Comparison of ENCODE assay signal across 26 cellular contexts in genomic region chr2:33729353-33729752, GRCh38.
"Had no signal": no experiment of that assay in that cellular context is flagged by ENCODE, and none has a peak within 500 bp of the region (broad histone marks: within the 10 kb centered on the region; RNA-seq: fewer than 3 reads in every experiment).

No MANE protein-coding gene starts in this region.

- H3K27ac ChIP-seq: adrenal gland, body of pancreas, breast epithelium, SJCRH30, SK-N-MC had no signal

- H3K4me3 ChIP-seq: adrenal gland, body of pancreas, breast epithelium, SJCRH30, SK-N-MC had no signal

- H3K4me1 Mint-ChIP-seq: activated CD4-positive, alpha-beta T cell treated with anti-CD3 and anti-CD28 coated beads, Interleukin-2, amount 10 ng/mL, durations not matched to agents 24 days and 14 days had no signal

- H3K4me3 Mint-ChIP-seq: activated CD4-positive, alpha-beta T cell treated with anti-CD3 and anti-CD28 coated beads, Interleukin-2, amount 10 ng/mL, durations not matched to agents 24 days and 14 days; activated CD8-positive, alpha-beta T cell treated with anti-CD3 and anti-CD28 coated beads for 36 hours; activated naive CD4-positive, alpha-beta T cell treated with anti-CD3 and anti-CD28 coated beads for 36 hours; activated T-cell treated with anti-CD3 and anti-CD28 coated beads, Interleukin-2, amount 50 U/mL, for 72 hours had no signal

- DNase-seq: activated CD4-positive, alpha-beta T cell treated with anti-CD3 and anti-CD28 coated beads, Interleukin-2, amount 10 ng/mL, durations not matched to agents 24 days and 14 days; activated CD4-positive, alpha-beta T cell treated with anti-CD3 and anti-CD28 coated beads, Interleukin-2, amount 50 U/mL, for 4 hours; activated CD8-positive, alpha-beta T cell treated with anti-CD3 and anti-CD28 coated beads for 36 hours; activated gamma-delta T cell treated with Interleukin-2 at 50 U/mL for 16 hours; activated naive CD4-positive, alpha-beta T cell treated with anti-CD3 and anti-CD28 coated beads for 36 hours; activated T-cell treated with anti-CD3 and anti-CD28 coated beads, Interleukin-2, amount 50 U/mL, for 1 hour; activated T-cell treated with anti-CD3 and anti-CD28 coated beads, Interleukin-2, amount 50 U/mL, for 72 hours; adrenal gland; body of pancreas; NCI-H1105; NCI-H1417 treated with DMSO at 0.1 percent for 48 hours; NCI-H1694; NCI-H1930; NCI-H2081 treated with DMSO at 0.1 percent for 48 hours; NCI-H226; NCI-H446 treated with DMSO at 0.1 percent for 48 hours; NCI-H524; NCI-H69; SHP77; SJCRH30 had no signal

- H3K9me3 ChIP-seq: adrenal gland, body of pancreas, breast epithelium, SJCRH30 had no signal

- FAIRE-seq: astrocyte, TTC549 had no signal

- H3K27me3 ChIP-seq: adrenal gland, body of pancreas, breast epithelium, SJCRH30 had no signal

- H3K27me3 Mint-ChIP-seq: activated CD4-positive, alpha-beta T cell treated with anti-CD3 and anti-CD28 coated beads, Interleukin-2, amount 10 ng/mL, durations not matched to agents 24 days and 14 days; activated CD8-positive, alpha-beta T cell treated with anti-CD3 and anti-CD28 coated beads for 36 hours had no signal

- H3K36me3 Mint-ChIP-seq: activated naive CD4-positive, alpha-beta T cell treated with anti-CD3 and anti-CD28 coated beads, Interleukin-2, amount 50 U/mL, for 72 hours had no signal

- H3K4me1 ChIP-seq: adrenal gland, body of pancreas, breast epithelium, SJCRH30 had no signal

- H3K27ac Mint-ChIP-seq: activated CD4-positive, alpha-beta T cell treated with anti-CD3 and anti-CD28 coated beads, Interleukin-2, amount 10 ng/mL, durations not matched to agents 24 days and 14 days; activated CD8-positive, alpha-beta T cell treated with anti-CD3 and anti-CD28 coated beads for 36 hours; activated naive CD4-positive, alpha-beta T cell treated with anti-CD3 and anti-CD28 coated beads for 36 hours; activated naive CD4-positive, alpha-beta T cell treated with anti-CD3 and anti-CD28 coated beads, Interleukin-2, amount 50 U/mL, for 72 hours; activated T-cell treated with anti-CD3 and anti-CD28 coated beads, Interleukin-2, amount 50 U/mL, for 72 hours had no signal

- H3K9me3 Mint-ChIP-seq: activated CD4-positive, alpha-beta T cell treated with anti-CD3 and anti-CD28 coated beads, Interleukin-2, amount 10 ng/mL, durations not matched to agents 24 days and 14 days; activated CD8-positive, alpha-beta T cell treated with anti-CD3 and anti-CD28 coated beads for 36 hours; activated naive CD4-positive, alpha-beta T cell treated with anti-CD3 and anti-CD28 coated beads for 36 hours had no signal

- H3K36me3 ChIP-seq: adrenal gland, breast epithelium, SJCRH30 had no signal

- ATAC-seq: activated CD8-positive, alpha-beta T cell treated with anti-CD3 and anti-CD28 coated beads for 36 hours; activated naive CD4-positive, alpha-beta T cell treated with anti-CD3 and anti-CD28 coated beads, Interleukin-2, amount 50 U/mL, for 72 hours; activated T-cell treated with anti-CD3 and anti-CD28 coated beads, Interleukin-2, amount 50 U/mL, for 72 hours; body of pancreas; Panc1 had no signal
